15 cellular contexts compared by ENCODE assay signal in the genomic region with DNA sequence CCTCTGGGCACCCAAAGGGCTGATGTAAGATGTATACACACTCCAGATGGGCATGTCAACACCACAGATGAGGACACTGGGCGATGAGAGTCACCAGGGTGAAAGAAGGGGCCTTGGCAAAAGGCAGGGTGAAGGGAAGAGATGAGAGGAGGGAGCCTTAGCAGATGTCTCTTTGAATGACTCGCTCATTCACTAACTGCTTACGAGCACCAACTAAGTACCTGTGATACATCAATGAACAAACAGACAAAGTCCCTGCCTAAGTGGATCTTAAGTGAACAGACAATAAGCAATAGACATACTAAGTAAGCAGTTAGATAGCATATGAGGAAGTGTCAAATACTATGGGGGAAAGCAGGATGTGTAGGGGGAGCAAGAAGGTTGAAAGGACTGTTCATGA.
"Had no signal": no experiment of that assay in that cellular context is flagged by ENCODE, and none has a peak within 500 bp of the region (broad histone marks: within the 10 kb centered on the region; RNA-seq: fewer than 3 reads in every experiment).

No MANE protein-coding gene starts in this region.

- DNase-seq: activated CD4-positive, alpha-beta T cell treated with anti-CD3 and anti-CD28 coated beads for 4 hours; activated CD8-positive, alpha-beta memory T cell treated with anti-CD3 and anti-CD28 coated beads, Interleukin-2, amount 50 U/mL, for 48 hours; activated CD8-positive, alpha-beta T cell treated with anti-CD3 and anti-CD28 coated beads for 36 hours; activated naive CD4-positive, alpha-beta T cell; kidney; left ventricle myocardium inferior; pancreas; retina; stimulated activated CD4-positive, alpha-beta T cell treated with anti-CD3 and anti-CD28 coated beads, Interleukin-15, amount 100 ng/mL, for 24 hours; stimulated activated CD4-positive, alpha-beta T cell treated with anti-CD3 and anti-CD28 coated beads, Interleukin-4, amount 100 ng/mL, for 4 hours; T-cell; thyroid gland; WERI-Rb-1 had no signal

- ATAC-seq: activated CD8-positive, alpha-beta T cell treated with anti-CD3 and anti-CD28 coated beads for 36 hours; pancreas; T-cell had no signal

- H3K36me3 ChIP-seq: cardiac muscle cell, pancreas, thyroid gland had no signal

- H3K9me3 ChIP-seq: left ventricle myocardium inferior, pancreas, thyroid gland had no signal

- H3K4me1 ChIP-seq: pancreas had no signal

- H3K27me3 ChIP-seq: pancreas, thyroid gland had no signal

- H3K4me3 Mint-ChIP-seq: activated CD8-positive, alpha-beta T cell treated with anti-CD3 and anti-CD28 coated beads for 36 hours; activated T-helper 1 cell treated with anti-CD3 and anti-CD28 coated beads, Interleukin-12 subunit alpha, Interleukin-12 subunit beta, Interleukin-2, Interleukin-4 antibody, amounts not matched to agents 30 ng/mL and 10 ng/mL and 1 ng/mL, durations not matched to agents 14 hours and 24 hours and 36 hours; T-cell had no signal

- H3K27ac ChIP-seq: cardiac muscle cell, left ventricle myocardium inferior, pancreas, thyroid gland, WERI-Rb-1 had no signal

- H3K27ac Mint-ChIP-seq: activated CD8-positive, alpha-beta T cell treated with anti-CD3 and anti-CD28 coated beads for 36 hours; activated T-helper 1 cell treated with anti-CD3 and anti-CD28 coated beads, Interleukin-12 subunit alpha, Interleukin-12 subunit beta, Interleukin-2, Interleukin-4 antibody, amounts not matched to agents 30 ng/mL and 10 ng/mL and 1 ng/mL, durations not matched to agents 14 hours and 24 hours and 36 hours; T-cell had no signal

- H3K4me3 ChIP-seq: cardiac muscle cell, left ventricle myocardium inferior, pancreas, thyroid gland had no signal

- H3K9me3 Mint-ChIP-seq: activated CD8-positive, alpha-beta T cell treated with anti-CD3 and anti-CD28 coated beads for 36 hours; activated T-helper 1 cell treated with anti-CD3 and anti-CD28 coated beads, Interleukin-12 subunit alpha, Interleukin-12 subunit beta, Interleukin-2, Interleukin-4 antibody, amounts not matched to agents 30 ng/mL and 10 ng/mL and 1 ng/mL, durations not matched to agents 14 hours and 24 hours and 36 hours; T-cell had no signal
